Comparison of ENCODE assay signal across 11 cellular contexts in genomic region chr7:3194501-3195141, GRCh38.
DNase-seq lines count a peak whose midpoint lies in the region; ATAC-seq and TF ChIP-seq lines count a peak whose summit lies in the region.
"Had no signal": no experiment of that assay in that cellular context is flagged by ENCODE, and none has a peak within 500 bp of the region (broad histone marks: within the 10 kb centered on the region; RNA-seq: fewer than 3 reads in every experiment).

No MANE protein-coding gene starts in this region.

- intact Hi-C loops in upper lobe of right lung (cut with DNase I) = no loop called here
- intact Hi-C loops in transverse colon (cut with DNase I; ENCODE audit: low total_unique reads) = no loop called here

- WGBS in transverse colon (ENCODE audit: low coverage in 1 of 2), 2 donors = 59 to 71% methylated on average over 5 to 7 of the region's 7 CpGs

- ATAC-seq in upper lobe of right lung = peak; percentile 73

- TF ChIP-seq CTCF in brain microvascular endothelial cell (IDR thresholded peaks at IDR 0.05; ENCODE audit: low read depth, low read length, missing control alignments) (peak; percentile 67), upper lobe of right lung (IDR thresholded peaks at IDR 0.05) (peak; percentile 8), transverse colon (IDR thresholded peaks at IDR 0.05) (no peak)

- H3K4me1 ChIP-seq in upper lobe of right lung = no peaks in the 10 kb centered on the region
- H3K4me1 ChIP-seq in transverse colon = no peaks in the 10 kb centered on the region

- H3K27ac ChIP-seq in brain microvascular endothelial cell = peak overlapping the region; percentile 91
- H3K27ac ChIP-seq in upper lobe of right lung = no peak overlapping the region
- H3K27ac ChIP-seq in transverse colon = no peak overlapping the region

- DNase-seq in activated CD4-positive, alpha-beta T cell treated with anti-CD3 and anti-CD28 coated beads for 48 hours = peak; percentile 20
- no peak for DNase-seq in activated CD4-positive, alpha-beta T cell treated with anti-CD3 and anti-CD28 coated beads, Interleukin-2, amount 50 U/mL, for 4 hours
- peak; percentile 97 for DNase-seq in brain microvascular endothelial cell
- DNase-seq in kidney glomerular epithelial cell (lab: John Stamatoyannopoulos, UW) = peak; percentile 97
- DNase-seq in upper lobe of right lung = no peak
- no peak for DNase-seq in stimulated activated CD4-positive, alpha-beta T cell treated with anti-CD3 and anti-CD28 coated beads, Interleukin-1b, Interleukin-23, amount 100 ng/mL, for 48 hours
- no peak for DNase-seq in germinal center (ENCODE audit: low spot score)
- DNase-seq in transverse colon = no peak
- DNase-seq: hippocampal formation, NCI-H1092 treated with DMSO at 0.1 percent for 48 hours, T-helper 1 cell had no signal

- TF ChIP-seq EP300 in transverse colon (IDR thresholded peaks at IDR 0.05; ENCODE audit: low read depth) = no peak

- H3K27me3 ChIP-seq in brain microvascular endothelial cell (replicated peaks) = no peaks in the 10 kb centered on the region
- no peaks in the 10 kb centered on the region for H3K27me3 ChIP-seq in upper lobe of right lung
- no peaks in the 10 kb centered on the region for H3K27me3 ChIP-seq in transverse colon

- H3K9me3 ChIP-seq in upper lobe of right lung (no peaks in the 10 kb centered on the region), transverse colon (peaks cover 0 to 4% of the 10 kb centered on the region in 2 donors)

- in situ Hi-C loops in brain microvascular endothelial cell (cut with HindIII; ENCODE audit: low pct_ligation_motif_present, low sequenced_read_pairs) = no loop called here
- in situ Hi-C loops in transverse colon (cut with MboI; ENCODE audit: low pct_ligation_motif_present in 1 of 4, low pct_unique_long_range_greater_than_20kb in 1 of 4, low sequenced_read_pairs in 3 of 4) = no loop called here

- peak overlapping the region; percentile 9 for H3K4me3 ChIP-seq in brain microvascular endothelial cell (ENCODE audit: low read depth, low read length)
- H3K4me3 ChIP-seq in upper lobe of right lung = no peak overlapping the region
- no peak overlapping the region for H3K4me3 ChIP-seq in transverse colon

- no peaks in the 10 kb centered on the region for H3K36me3 ChIP-seq in brain microvascular endothelial cell (replicated peaks)
- no peaks in the 10 kb centered on the region for H3K36me3 ChIP-seq in upper lobe of right lung
- H3K36me3 ChIP-seq in transverse colon = no peaks in the 10 kb centered on the region

- no peak for TF ChIP-seq POLR2A in transverse colon (IDR thresholded peaks at IDR 0.05)

Comparison
In these comparisons a context has a peak if more than half of its experiments do, and no peak if none do; other contexts are left out.
1. DNase-seq: peak in activated CD4-positive, alpha-beta T cell treated with anti-CD3 and anti-CD28 coated beads for 48 hours (single experiment), brain microvascular endothelial cell (single experiment) and kidney glomerular epithelial cell (single experiment); none in activated CD4-positive, alpha-beta T cell treated with anti-CD3 and anti-CD28 coated beads, Interleukin-2, amount 50 U/mL, for 4 hours (0 of 2), upper lobe of right lung (single experiment), stimulated activated CD4-positive, alpha-beta T cell treated with anti-CD3 and anti-CD28 coated beads, Interleukin-1b, Interleukin-23, amount 100 ng/mL, for 48 hours (single experiment), germinal center (single experiment) and transverse colon (single experiment).
2. CTCF ChIP-seq: peak in brain microvascular endothelial cell (single experiment) and upper lobe of right lung (single experiment); none in transverse colon (0 of 5).